28 cellular contexts compared by ENCODE assay signal in the genomic region with DNA sequence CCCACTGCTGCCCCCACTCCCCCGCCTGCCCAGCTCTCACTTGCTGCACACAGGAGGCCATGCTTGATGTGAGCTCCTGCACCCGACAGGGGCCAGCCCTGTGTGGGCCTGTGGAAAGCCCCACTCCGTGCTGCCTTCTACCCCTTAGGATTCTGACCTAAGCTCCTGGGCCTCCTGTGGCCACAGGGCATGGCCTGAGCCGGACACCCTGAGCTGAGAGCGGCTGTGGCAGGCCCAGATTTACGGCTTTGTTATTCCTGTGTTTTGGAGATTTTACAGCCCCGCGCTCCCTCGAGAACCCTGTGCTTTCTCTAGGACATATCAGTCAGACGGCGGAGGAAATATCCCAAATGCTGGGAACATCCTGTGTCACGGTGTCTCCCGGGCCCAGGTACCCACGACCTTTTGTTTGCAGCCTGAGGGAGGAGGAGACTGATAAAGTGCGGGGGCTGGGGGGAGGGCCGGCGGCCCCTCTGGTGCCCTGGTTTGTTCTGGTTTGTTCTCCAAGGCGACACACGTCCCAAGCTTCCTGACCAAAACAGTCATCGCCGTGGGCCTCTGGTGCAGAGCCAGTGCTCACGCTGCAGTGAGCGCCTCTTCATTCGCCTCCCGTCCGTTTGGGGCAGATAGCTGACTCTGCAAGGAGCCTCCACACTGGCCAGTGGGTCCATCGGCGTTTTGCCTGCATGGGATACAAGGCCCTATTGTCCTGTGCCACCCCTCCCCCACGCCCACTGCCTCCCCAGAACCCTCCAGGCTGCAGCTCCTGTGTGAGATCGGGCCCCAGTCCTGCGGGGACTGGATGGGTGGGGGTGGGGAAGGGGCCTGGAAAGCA.
DNase-seq lines count a peak whose midpoint lies in the region; ATAC-seq and TF ChIP-seq lines count a peak whose summit lies in the region.
"Had no signal": no experiment of that assay in that cellular context is flagged by ENCODE, and none has a peak within 500 bp of the region (broad histone marks: within the 10 kb centered on the region; RNA-seq: fewer than 3 reads in every experiment).

No MANE protein-coding gene starts in this region.

- no peaks in the 10 kb centered on the region for H3K9me3 ChIP-seq in tibial artery
- H3K9me3 ChIP-seq: gastrocnemius medialis had no signal

- no peak for ATAC-seq in GM19324 (IDR thresholded peaks at IDR 0.05; ENCODE audit: low FRiP score, unreplicated experiment)
- ATAC-seq: activated CD8-positive, alpha-beta memory T cell treated with anti-CD3 and anti-CD28 coated beads, Interleukin-2, amount 10 ng/mL, durations not matched to agents 7 days and 5 days; esophagus mucosa; gastrocnemius medialis; stimulated activated memory B cell treated with anti-CD40 and anti-IgM and Interleukin-4, amounts not matched to agents 10 μg/mL and 1 μg/mL and 100 μg/mL, for 72 hours had no signal

- H3K36me3 Mint-ChIP-seq in endothelial cell (ENCODE audit: low read depth, unreplicated experiment): no peaks in the 10 kb centered on the region
- H3K36me3 Mint-ChIP-seq in nephron (ENCODE audit: low read depth): peaks cover 8% of the 10 kb centered on the region
- H3K36me3 Mint-ChIP-seq: activated CD8-positive, alpha-beta memory T cell treated with anti-CD3 and anti-CD28 coated beads, Interleukin-2, amount 10 ng/mL, durations not matched to agents 7 days and 5 days; activated naive CD8-positive, alpha-beta T cell; naive B cell; stimulated activated memory B cell treated with anti-CD40 and anti-IgM and Interleukin-4, amounts not matched to agents 10 μg/mL and 1 μg/mL and 100 μg/mL, for 72 hours had no signal

- H3K27ac Mint-ChIP-seq in endothelial cell (ENCODE audit: unreplicated experiment) (peak overlapping the region; percentile 96), nephron (peak overlapping the region; percentile 48 to 86 (median 78))
- H3K27ac Mint-ChIP-seq: activated CD8-positive, alpha-beta memory T cell treated with anti-CD3 and anti-CD28 coated beads, Interleukin-2, amount 10 ng/mL, durations not matched to agents 7 days and 5 days; activated naive CD8-positive, alpha-beta T cell; activated T-helper 2 cell treated with anti-CD3 and anti-CD28 coated beads, Interferon-gamma antibody, Interleukin-2, Interleukin-4, amounts not matched to agents 10 μg/mL and 5 μg/mL and 100 μg/mL, durations not matched to agents 14 hours and 24 hours and 36 hours; naive B cell; stimulated activated memory B cell treated with anti-CD40 and anti-IgM and Interleukin-4, amounts not matched to agents 10 μg/mL and 1 μg/mL and 100 μg/mL, for 72 hours had no signal

- H3K27me3 Mint-ChIP-seq in endothelial cell (ENCODE audit: unreplicated experiment): peaks cover 4% of the 10 kb centered on the region
- peaks cover 30% of the 10 kb centered on the region for H3K27me3 Mint-ChIP-seq in nephron (ENCODE audit: low read depth)
- H3K27me3 Mint-ChIP-seq: activated CD8-positive, alpha-beta memory T cell treated with anti-CD3 and anti-CD28 coated beads, Interleukin-2, amount 10 ng/mL, durations not matched to agents 7 days and 5 days had no signal

- DNase-seq in RWPE1 (ENCODE audit: low spot score) (no peak), endothelial cell (ENCODE audit: low spot score) (peak; percentile 60), tibial artery (no peak), RKO (ENCODE audit: low spot score) (no peak), DMS 273 treated with DMSO at 0.1 percent for 48 hours (lab: John Stamatoyannopoulos, UW) (no peak)
- DNase-seq: activated CD4-positive, alpha-beta T cell treated with anti-CD3 and anti-CD28 coated beads for 48 hours; activated CD8-positive, alpha-beta memory T cell treated with anti-CD3 and anti-CD28 coated beads, Interleukin-2, amount 10 ng/mL, durations not matched to agents 7 days and 5 days; cerebellar nuclear complex; DMS53; effector CD8-positive, alpha-beta T cell; gastrocnemius medialis; GF-D8; hypothalamus; kidney; naive B cell; NCI-H2029 treated with DMSO at 0.1 percent for 48 hours; NCI-H345; NCI-H774; PC-9; stimulated activated CD4-positive, alpha-beta T cell treated with anti-CD3 and anti-CD28 coated beads, Interleukin-2, amount 100 ng/mL, for 24 hours had no signal

- H3K4me3 ChIP-seq in tibial artery: no peak overlapping the region
- H3K4me3 ChIP-seq: gastrocnemius medialis, lung, PC-9 had no signal

- H3K4me1 Mint-ChIP-seq in endothelial cell (ENCODE audit: unreplicated experiment) (peaks cover 34% of the 10 kb centered on the region), nephron (peaks cover 39% of the 10 kb centered on the region)
- H3K4me1 Mint-ChIP-seq: stimulated activated memory B cell treated with anti-CD40 and anti-IgM and Interleukin-4, amounts not matched to agents 10 μg/mL and 1 μg/mL and 100 μg/mL, for 72 hours had no signal

- peaks cover 0 to 11% of the 10 kb centered on the region in 2 donors for H3K27me3 ChIP-seq in tibial artery

- peaks cover 0 to 17% (median 0%) of the 10 kb centered on the region in 4 donors for H3K4me1 ChIP-seq in tibial artery
- H3K4me1 ChIP-seq: gastrocnemius medialis, parathyroid adenoma had no signal

- H3K4me3 Mint-ChIP-seq in endothelial cell (ENCODE audit: unreplicated experiment) (no peak overlapping the region), nephron (peak overlapping the region in 1 of 3 experiments; percentile 30)
- H3K4me3 Mint-ChIP-seq: activated CD8-positive, alpha-beta memory T cell treated with anti-CD3 and anti-CD28 coated beads, Interleukin-2, amount 10 ng/mL, durations not matched to agents 7 days and 5 days; activated naive CD8-positive, alpha-beta T cell; naive B cell; stimulated activated memory B cell treated with anti-CD40 and anti-IgM and Interleukin-4, amounts not matched to agents 10 μg/mL and 1 μg/mL and 100 μg/mL, for 72 hours had no signal

- H3K36me3 ChIP-seq in tibial artery: no peaks in the 10 kb centered on the region
- H3K36me3 ChIP-seq: gastrocnemius medialis had no signal

- TF ChIP-seq CTCF in RWPE1 (conservative IDR thresholded peaks at IDR 0.05; ENCODE audit: low read depth): no peak
- no peak for TF ChIP-seq CTCF in endothelial cell (IDR thresholded peaks at IDR 0.05; ENCODE audit: unreplicated experiment)
- no peak for TF ChIP-seq CTCF in nephron (IDR thresholded peaks at IDR 0.05; ENCODE audit: unreplicated experiment in 3 of 3)
- TF ChIP-seq CTCF in tibial artery (IDR thresholded peaks at IDR 0.05): no peak

- POLR2A ChIA-PET in RWPE1 (lab: Yijun Ruan, JAX; ENCODE audit: low non-redundant PET): no interaction called here

- CTCF ChIA-PET in RWPE1 (lab: Yijun Ruan, JAX): interaction anchor here (0.7 to 0.9 kb wide), 2 partner anchors 90 to 123 kb away, joined by 3 to 4 read pairs; no protein-coding TSS in a partner anchor

- H3K9me3 Mint-ChIP-seq in endothelial cell (ENCODE audit: unreplicated experiment) (no peaks in the 10 kb centered on the region), nephron (peaks cover 6% of the 10 kb centered on the region)
- H3K9me3 Mint-ChIP-seq: activated T-helper 2 cell treated with anti-CD3 and anti-CD28 coated beads, Interferon-gamma antibody, Interleukin-2, Interleukin-4, amounts not matched to agents 10 μg/mL and 5 μg/mL and 100 μg/mL, durations not matched to agents 14 hours and 24 hours and 36 hours had no signal

- peak overlapping the region; percentile 88 for H3K27ac ChIP-seq in RWPE1
- peak overlapping the region; percentile 23 to 62 for H3K27ac ChIP-seq in tibial artery
- H3K27ac ChIP-seq: gastrocnemius medialis, parathyroid adenoma, PC-9 had no signal

- intact Hi-C loops in tibial artery (cut with DNase I; ENCODE audit: low total_unique reads): no loop called here
